27 cellular contexts compared by ENCODE assay signal in genomic region chr6:115842338-115842737, GRCh38.
"Had no signal": no experiment of that assay in that cellular context is flagged by ENCODE, and none has a peak within 500 bp of the region (broad histone marks: within the 10 kb centered on the region; RNA-seq: fewer than 3 reads in every experiment).

No MANE protein-coding gene starts in this region.

- H3K36me3 ChIP-seq: stomach, suprapubic skin, thoracic aorta, thyroid gland, tibial artery, tibial nerve, transverse colon, upper lobe of left lung, upper lobe of right lung, uterus, vagina had no signal

- H3K27ac ChIP-seq: stomach, suprapubic skin, testis, thoracic aorta, thyroid gland, tibial artery, tibial nerve, transverse colon, upper lobe of left lung, upper lobe of right lung, uterus, vagina had no signal

- H3K4me1 ChIP-seq: stomach, suprapubic skin, testis, thyroid gland, tibial artery, tibial nerve, transverse colon, upper lobe of left lung, upper lobe of right lung, uterus, vagina had no signal

- H3K27me3 ChIP-seq: stomach, suprapubic skin, testis, thyroid gland, tibial artery, tibial nerve, transverse colon, upper lobe of left lung, upper lobe of right lung, uterus, vagina had no signal

- H3K4me3 ChIP-seq: stomach, suprapubic skin, testis, thoracic aorta, thyroid gland, tibial artery, tibial nerve, transverse colon, upper lobe of left lung, upper lobe of right lung, uterus, vagina had no signal

- ATAC-seq: stimulated activated effector memory CD8-positive, alpha-beta T cell treated with anti-CD3 and anti-CD28 coated beads, Interleukin-12 subunit alpha, Interleukin-12 subunit beta, amount 100 ng/mL, for 72 hours; stimulated activated memory B cell treated with anti-CD40 and anti-IgM and Interleukin-4, amounts not matched to agents 10 μg/mL and 1 μg/mL and 100 μg/mL, for 72 hours; stimulated activated naive B cell treated with anti-CD40 and anti-IgM and Interleukin-4, amounts not matched to agents 10 μg/mL and 1 μg/mL and 100 μg/mL, for 72 hours; stimulated activated naive CD8-positive, alpha-beta T cell treated with anti-CD3 and anti-CD28 coated beads, Interleukin-15, amount 100 ng/mL, for 72 hours; stimulated activated naive CD8-positive, alpha-beta T cell treated with anti-CD3 and anti-CD28 coated beads, Interleukin-15, Interleukin-2, amounts not matched to agents 100 U/mL and 50 U/mL, for 24 hours; upper lobe of right lung had no signal

- H3K9me3 ChIP-seq: stomach, suprapubic skin, testis, thoracic aorta, thyroid gland, tibial artery, tibial nerve, transverse colon, upper lobe of left lung, upper lobe of right lung, uterus, vagina had no signal

- FAIRE-seq: urothelium cell line had no signal

- DNase-seq: stimulated activated CD4-positive, alpha-beta T cell treated with anti-CD3 and anti-CD28 coated beads, Interleukin-2, amount 100 ng/mL, for 48 hours; stimulated activated CD4-positive, alpha-beta T cell treated with anti-CD3 and anti-CD28 coated beads, Interleukin-4, amount 100 ng/mL, for 1 hour; stimulated activated CD4-positive, alpha-beta T cell treated with anti-CD3 and anti-CD28 coated beads, Interleukin-4, amount 100 ng/mL, for 24 hours; stimulated activated CD4-positive, alpha-beta T cell treated with anti-CD3 and anti-CD28 coated beads, Interleukin-4, amount 100 ng/mL, for 4 hours; stimulated activated CD8-positive, alpha-beta memory T cell treated with anti-CD3 and anti-CD28 coated beads, Interleukin-4, amount 100 ng/mL, for 48 hours; stimulated activated naive B cell treated with anti-CD40 and anti-IgM and Interleukin-4, amounts not matched to agents 10 μg/mL and 1 μg/mL and 100 μg/mL, for 72 hours; stimulated activated naive CD4-positive, alpha-beta T cell; stimulated activated naive CD4-positive, alpha-beta T cell treated with Interleukin-2 at 50 U/mL for 16 hours; stimulated activated naive CD8-positive, alpha-beta T cell treated with anti-CD3 and anti-CD28 coated beads, Interleukin-15, amount 100 ng/mL, for 72 hours; stimulated activated naive CD8-positive, alpha-beta T cell treated with anti-CD3 and anti-CD28 coated beads, Interleukin-15, Interleukin-2, amounts not matched to agents 100 U/mL and 50 U/mL, for 24 hours; stomach; substantia nigra; testis; thyroid gland; tibial artery; transverse colon; trophoblast cell; upper lobe of left lung; upper lobe of right lung; uterus had no signal
